ENCODE assay signal across 8 cellular contexts in genomic region chr17:38746893-38747384, GRCh38. TPM values are rescaled to one million over a fixed set of nuclear protein-coding genes. Genes with fewer than 3 reads are reported as not detected.
DNase-seq lines count a peak whose midpoint lies in the region; ATAC-seq and TF ChIP-seq lines count a peak whose summit lies in the region.

No MANE protein-coding gene starts in this region.

- H3K4me2 ChIP-seq in Karpas-422 (ENCODE audit: low read depth, low read length, poor library complexity, severe bottlenecking), result peak overlapping the region; percentile 89

- no peaks in the 10 kb centered on the region for H3K79me2 ChIP-seq in Karpas-422 (ENCODE audit: low read length)

- H3K9me2 ChIP-seq in Karpas-422 (replicated peaks; ENCODE audit: insufficient read depth, low read length), result no peaks in the 10 kb centered on the region

- H4K20me1 ChIP-seq in Karpas-422 (ENCODE audit: insufficient read depth, low read depth, low read length), result no peaks in the 10 kb centered on the region

- no peak for DNase-seq in BJ (ENCODE audit: low read depth)
- DNase-seq in Karpas-422, result peak; percentile 83
- DNase-seq in central memory CD8-positive, alpha-beta T cell (ENCODE audit: low spot score in 2 of 2), result no peak
- no peak for DNase-seq in naive thymus-derived CD4-positive, alpha-beta T cell
- no peak for DNase-seq in stimulated activated CD4-positive, alpha-beta T cell treated with anti-CD3 and anti-CD28 coated beads, Interleukin-1b, Interleukin-23, amount 100 ng/mL, for 48 hours
- no peak for DNase-seq in C1 segment of cervical spinal cord (lab: John Stamatoyannopoulos, UW)

- H3K9me3 ChIP-seq in Karpas-422 (ENCODE audit: low read length), result no peaks in the 10 kb centered on the region
- H3K9me3 ChIP-seq in naive thymus-derived CD4-positive, alpha-beta T cell (ENCODE audit: control insufficient read depth in 2 of 3, low read length in 3 of 3), result no peaks in the 10 kb centered on the region

- no peaks in the 10 kb centered on the region for H3K36me3 ChIP-seq in BJ (ENCODE audit: control insufficient read depth, insufficient read depth, low read length)
- H3K36me3 ChIP-seq in Karpas-422 (ENCODE audit: insufficient read depth, low read length), result no peaks in the 10 kb centered on the region
- no peaks in the 10 kb centered on the region for H3K36me3 ChIP-seq in naive thymus-derived CD4-positive, alpha-beta T cell (ENCODE audit: control insufficient read depth in 2 of 3, insufficient read depth in 3 of 3, low read length in 3 of 3)

- no peak for TF ChIP-seq CTCF in BJ (IDR thresholded peaks at IDR 0.05; ENCODE audit: insufficient read depth, low read depth, low read length)

- peak overlapping the region; percentile 70 for H3K4me3 Mint-ChIP-seq in central memory CD8-positive, alpha-beta T cell
- peak overlapping the region; percentile 40 to 98 (median 66) for H3K4me3 Mint-ChIP-seq in naive thymus-derived CD4-positive, alpha-beta T cell

- no peak for ATAC-seq in central memory CD8-positive, alpha-beta T cell (replicated peaks; ENCODE audit: extremely low read depth, poor library complexity, severe bottlenecking)
- no peak for ATAC-seq in naive thymus-derived CD4-positive, alpha-beta T cell
- ATAC-seq in GM21526 (IDR thresholded peaks at IDR 0.05; ENCODE audit: low FRiP score, unreplicated experiment), result no peak
- ATAC-seq in HG03378 (IDR thresholded peaks at IDR 0.05; ENCODE audit: unreplicated experiment), result no peak

- peak overlapping the region; percentile 75 for H3K9ac ChIP-seq in Karpas-422 (ENCODE audit: low read length)

- CTCF ChIA-PET in BJ (lab: Yijun Ruan, JAX), result interaction anchor here (1.0 to 4.0 kb wide), 4 partner anchors 12 to 70 kb away, joined by 3 to 38 read pairs (median 6); no protein-coding TSS in a partner anchor
- CTCF ChIA-PET in naive thymus-derived CD4-positive, alpha-beta T cell (lab: Charles Lee), result interaction anchor here (0.6 to 1.3 kb wide), 2 partner anchors 52 to 69 kb away, joined by 3 read pairs; no protein-coding TSS in a partner anchor

- H3K4me3 ChIP-seq in BJ (ENCODE audit: low read depth, low read length), result peak overlapping the region; percentile 94
- peak overlapping the region; percentile 74 for H3K4me3 ChIP-seq in Karpas-422 (ENCODE audit: low read length)
- H3K4me3 ChIP-seq in naive thymus-derived CD4-positive, alpha-beta T cell (ENCODE audit: low read length), result no peak overlapping the region

- H3K36me3 Mint-ChIP-seq in central memory CD8-positive, alpha-beta T cell (ENCODE audit: insufficient read depth), result peaks cover 19% of the 10 kb centered on the region
- H3K36me3 Mint-ChIP-seq in naive thymus-derived CD4-positive, alpha-beta T cell, result peaks cover 0 to 5% (median 0%) of the 10 kb centered on the region in 5 donors

- H2AFZ ChIP-seq in Karpas-422 (ENCODE audit: low read length), result peak overlapping the region; percentile 58; the same call in 1 of the 2 replicates

- no peak overlapping the region for H3K27ac ChIP-seq in Karpas-422 (ENCODE audit: low read length)
- no peak overlapping the region for H3K27ac ChIP-seq in naive thymus-derived CD4-positive, alpha-beta T cell (ENCODE audit: low read depth, low read length)

- H3K4me1 Mint-ChIP-seq in central memory CD8-positive, alpha-beta T cell, result peaks cover 32% of the 10 kb centered on the region
- H3K4me1 Mint-ChIP-seq in naive thymus-derived CD4-positive, alpha-beta T cell, result peaks cover 18 to 49% (median 35%) of the 10 kb centered on the region in 7 donors

- intact Hi-C loops in naive thymus-derived CD4-positive, alpha-beta T cell (cut with micrococcal nuclease), result no loop called here

- H3K27ac Mint-ChIP-seq in central memory CD8-positive, alpha-beta T cell (ENCODE audit: low read depth), result no peak overlapping the region
- H3K27ac Mint-ChIP-seq in naive thymus-derived CD4-positive, alpha-beta T cell, result no peak overlapping the region

- peaks cover 79% of the 10 kb centered on the region for H3K27me3 Mint-ChIP-seq in central memory CD8-positive, alpha-beta T cell
- peaks cover 32 to 50% (median 37%) of the 10 kb centered on the region in 5 donors for H3K27me3 Mint-ChIP-seq in naive thymus-derived CD4-positive, alpha-beta T cell

- H3K4me1 ChIP-seq in Karpas-422 (ENCODE audit: low read length), result peaks cover 58% of the 10 kb centered on the region
- H3K4me1 ChIP-seq in naive thymus-derived CD4-positive, alpha-beta T cell (ENCODE audit: control insufficient read depth in 2 of 2, insufficient read depth in 2 of 2, low read length in 2 of 2), result peaks cover 31 to 44% of the 10 kb centered on the region in 2 donors

- POLR2A ChIA-PET in BJ (lab: Charles Lee), result no interaction called here
- POLR2A ChIA-PET in naive thymus-derived CD4-positive, alpha-beta T cell (lab: Charles Lee), result no interaction called here

- no peaks in the 10 kb centered on the region for H3K9me3 Mint-ChIP-seq in central memory CD8-positive, alpha-beta T cell
- H3K9me3 Mint-ChIP-seq in naive thymus-derived CD4-positive, alpha-beta T cell, result peaks cover 0 to 11% (median 0%) of the 10 kb centered on the region in 11 donors

- H3K27me3 ChIP-seq in BJ (ENCODE audit: control insufficient read depth, insufficient read depth, low read length), result no peaks in the 10 kb centered on the region
- H3K27me3 ChIP-seq in Karpas-422 (ENCODE audit: low read length), result no peaks in the 10 kb centered on the region
- H3K27me3 ChIP-seq in naive thymus-derived CD4-positive, alpha-beta T cell (ENCODE audit: control insufficient read depth in 2 of 2, insufficient read depth in 2 of 2, low read length in 2 of 2), result peaks cover 9 to 16% of the 10 kb centered on the region in 2 donors

RNA-seq across cellular contexts. Expression of gene PCGF2, which starts 1.2 kb away (rescaled TPM):
- polyA plus RNA-seq in BJ (2011; rRNA removed), result 16.6 and 27.6 TPM in 2 replicates
- 20.8 and 27.5 TPM in 2 replicates for polyA minus RNA-seq in BJ (2011; rRNA and poly(A)+ RNA removed)
- total RNA-seq in Karpas-422 (2014; rRNA removed; shearing (Covaris generic); ENCODE audit: low replicate concordance), result 0.15 and 0.58 TPM in 2 replicates
- 1 to 10 TPM in 1 of 5 experiments, under 1 TPM in 1, not detected in 3; 0.34 to 2.7 TPM for total RNA-seq in naive thymus-derived CD4-positive, alpha-beta T cell
- under 1 TPM in 1 of 2 donors, not detected in 1; 0.09 TPM for polyA plus RNA-seq in naive thymus-derived CD4-positive, alpha-beta T cell

RNA-seq across cellular contexts. Expression of gene PSMB3, which starts 5.6 kb away (rescaled TPM):
- 293 and 337 TPM in 2 replicates for polyA plus RNA-seq in BJ (2011; rRNA removed)
- polyA minus RNA-seq in BJ (2011; rRNA and poly(A)+ RNA removed), result 158 and 319 TPM in 2 replicates
- total RNA-seq in Karpas-422 (2014; rRNA removed; shearing (Covaris generic); ENCODE audit: low replicate concordance), result 243 and 277 TPM in 2 replicates
- total RNA-seq in naive thymus-derived CD4-positive, alpha-beta T cell, result 100 to 1,000 TPM in 2 of 5 experiments, 10 to 100 TPM in 3; 60.8 to 287 (median 92.1) TPM
- 100 to 1,000 TPM; 382 to 410 TPM for polyA plus RNA-seq in naive thymus-derived CD4-positive, alpha-beta T cell

RNA-seq across cellular contexts. Expression of gene CISD3, which starts 16.8 kb away (rescaled TPM):
- 15.1 and 17.1 TPM in 2 replicates for polyA plus RNA-seq in BJ (2011; rRNA removed)
- 5.8 and 8.3 TPM in 2 replicates for polyA minus RNA-seq in BJ (2011; rRNA and poly(A)+ RNA removed)
- total RNA-seq in Karpas-422 (2014; rRNA removed; shearing (Covaris generic); ENCODE audit: low replicate concordance), result 6.8 and 15.2 TPM in 2 replicates
- total RNA-seq in naive thymus-derived CD4-positive, alpha-beta T cell, result 10 to 100 TPM in 3 of 5 experiments, 1 to 10 TPM in 2; 8.0 to 39.6 (median 12.9) TPM
- polyA plus RNA-seq in naive thymus-derived CD4-positive, alpha-beta T cell, result 10 to 100 TPM; 33.0 to 39.0 TPM

RNA-seq across cellular contexts. Expression of gene MLLT6, which starts 41.9 kb away (rescaled TPM):
- 21.4 and 32.1 TPM in 2 replicates for polyA plus RNA-seq in BJ (2011; rRNA removed)
- 21.5 and 32.8 TPM in 2 replicates for polyA minus RNA-seq in BJ (2011; rRNA and poly(A)+ RNA removed)
- 72.4 and 119 TPM in 2 replicates for total RNA-seq in Karpas-422 (2014; rRNA removed; shearing (Covaris generic); ENCODE audit: low replicate concordance)
- total RNA-seq in naive thymus-derived CD4-positive, alpha-beta T cell, result 100 to 1,000 TPM; 287 to 533 (median 384) TPM
- 10 to 100 TPM; 10.2 to 11.7 TPM for polyA plus RNA-seq in naive thymus-derived CD4-positive, alpha-beta T cell

RNA-seq across cellular contexts. Expression of gene PIP4K2B, which starts 52.4 kb away (rescaled TPM):
- 37.2 and 41.6 TPM in 2 replicates for polyA plus RNA-seq in BJ (2011; rRNA removed)
- polyA minus RNA-seq in BJ (2011; rRNA and poly(A)+ RNA removed), result 37.9 and 46.6 TPM in 2 replicates
- 32.0 and 42.7 TPM in 2 replicates for total RNA-seq in Karpas-422 (2014; rRNA removed; shearing (Covaris generic); ENCODE audit: low replicate concordance)
- 10 to 100 TPM; 32.4 to 67.9 (median 49.1) TPM for total RNA-seq in naive thymus-derived CD4-positive, alpha-beta T cell
- polyA plus RNA-seq in naive thymus-derived CD4-positive, alpha-beta T cell, result 10 to 100 TPM; 17.5 to 18.6 TPM
